2 cellular contexts compared by ENCODE assay signal in the genomic region with DNA sequence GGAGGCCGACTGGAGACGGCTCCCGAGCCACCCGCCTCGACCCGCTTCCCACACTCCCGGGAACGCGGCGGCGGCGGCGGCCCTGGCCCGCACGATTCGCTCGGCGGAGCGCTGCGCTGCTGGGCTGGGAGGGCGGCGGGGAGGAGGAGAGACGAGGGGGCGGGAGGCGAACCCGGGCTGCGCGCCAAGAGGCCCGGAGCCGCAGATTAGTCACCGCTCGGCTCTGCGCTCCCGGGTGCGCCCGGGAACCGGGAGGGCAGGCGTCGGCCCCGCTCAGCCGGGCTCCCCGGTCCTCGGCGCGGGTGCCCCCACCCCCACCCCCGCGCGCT.
TF ChIP-seq lines count a peak whose summit lies in the region.

No MANE protein-coding gene starts in this region.

TF ChIP-seq in IMR-90, 13 proteins besides CTCF, POLR2A, EP300 and RAD21:
- TF ChIP-seq BHLHE40 (IDR thresholded peaks at IDR 0.05; ENCODE audit: low read depth, low read length) = no peak
- peak; percentile 58; the same call in 1 of the 2 replicates for TF ChIP-seq MAZ (IDR thresholded peaks at IDR 0.05; ENCODE audit: borderline replicate concordance, low read depth, low read length)
- TF ChIP-seq CHD1 (IDR thresholded peaks at IDR 0.05; ENCODE audit: low read depth, low read length) = no peak
- TF ChIP-seq NFE2L2 (IDR thresholded peaks at IDR 0.05; ENCODE audit: low read depth, low read length) = no peak
- no peak for TF ChIP-seq RCOR1 (IDR thresholded peaks at IDR 0.05; ENCODE audit: insufficient replicate concordance, low read length)
- TF ChIP-seq MAFK (IDR thresholded peaks at IDR 0.05; ENCODE audit: low read depth, low read length) = no peak

TF ChIP-seq in K562, 482 proteins besides CTCF, POLR2A, EP300 and RAD21 (continues in another document):
- peak; percentile 50 for TF ChIP-seq RB1 (IDR thresholded peaks at IDR 0.05; ENCODE audit: low read depth)
- TF ChIP-seq, protein P1, sequence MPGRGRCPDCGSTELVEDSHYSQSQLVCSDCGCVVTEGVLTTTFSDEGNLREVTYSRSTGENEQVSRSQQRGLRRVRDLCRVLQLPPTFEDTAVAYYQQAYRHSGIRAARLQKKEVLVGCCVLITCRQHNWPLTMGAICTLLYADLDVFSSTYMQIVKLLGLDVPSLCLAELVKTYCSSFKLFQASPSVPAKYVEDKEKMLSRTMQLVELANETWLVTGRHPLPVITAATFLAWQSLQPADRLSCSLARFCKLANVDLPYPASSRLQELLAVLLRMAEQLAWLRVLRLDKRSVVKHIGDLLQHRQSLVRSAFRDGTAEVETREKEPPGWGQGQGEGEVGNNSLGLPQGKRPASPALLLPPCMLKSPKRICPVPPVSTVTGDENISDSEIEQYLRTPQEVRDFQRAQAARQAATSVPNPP (IDR thresholded peaks at IDR 0.05; ENCODE audit: borderline replicate concordance, insufficient read depth, insufficient read length) = no peak
- peak in 1 of 2 experiments; percentile 66 for TF ChIP-seq E2F6 (IDR thresholded peaks at IDR 0.05; ENCODE audit: borderline replicate concordance in 1 of 2, extremely low read depth in 1 of 2, insufficient read depth in 1 of 2, insufficient read length in 1 of 2, low read depth in 1 of 2, low read length in 1 of 2, poor library complexity in 1 of 2, severe bottlenecking in 1 of 2)
- no peak for TF ChIP-seq ZNF274 (IDR thresholded peaks at IDR 0.05; ENCODE audit: borderline replicate concordance, low read depth, low read length)
- peak; percentile 65 for TF ChIP-seq VEZF1 (CRISPR knock-in tag; IDR thresholded peaks at IDR 0.05)
- peak; percentile 90 for TF ChIP-seq FOSL1 (tag; conservative IDR thresholded peaks at IDR 0.05)
- TF ChIP-seq ZNF263 (CRISPR knock-in tag; IDR thresholded peaks at IDR 0.05; ENCODE audit: borderline replicate concordance) = 0 out of 2 replicates have a peak, but pooled peaks have one; percentile 11
- TF ChIP-seq MLLT1 (IDR thresholded peaks at IDR 0.05) = 0 out of 4 replicates have a peak, but pooled peaks of 1 of the 2 experiments have one; percentile 16
- TF ChIP-seq RBBP5 (IDR thresholded peaks at IDR 0.05; ENCODE audit: borderline replicate concordance, insufficient read depth, low read length, poor library complexity, severe bottlenecking) = no peak
- no peak for TF ChIP-seq NEUROD1 (IDR thresholded peaks at IDR 0.05; ENCODE audit: borderline replicate concordance, low read depth, low read length, partially characterized antibody)
- TF ChIP-seq RAD51 (IDR thresholded peaks at IDR 0.05; ENCODE audit: borderline replicate concordance, low read depth) = no peak
- peak; percentile 63 for TF ChIP-seq TAF1 (IDR thresholded peaks at IDR 0.05; ENCODE audit: control insufficient read depth, extremely low read depth, insufficient read depth, low read length, severe bottlenecking)
- no peak for TF ChIP-seq REST (CRISPR knock-in tag; IDR thresholded peaks at IDR 0.05; ENCODE audit: low read depth)
- TF ChIP-seq, protein P2, sequence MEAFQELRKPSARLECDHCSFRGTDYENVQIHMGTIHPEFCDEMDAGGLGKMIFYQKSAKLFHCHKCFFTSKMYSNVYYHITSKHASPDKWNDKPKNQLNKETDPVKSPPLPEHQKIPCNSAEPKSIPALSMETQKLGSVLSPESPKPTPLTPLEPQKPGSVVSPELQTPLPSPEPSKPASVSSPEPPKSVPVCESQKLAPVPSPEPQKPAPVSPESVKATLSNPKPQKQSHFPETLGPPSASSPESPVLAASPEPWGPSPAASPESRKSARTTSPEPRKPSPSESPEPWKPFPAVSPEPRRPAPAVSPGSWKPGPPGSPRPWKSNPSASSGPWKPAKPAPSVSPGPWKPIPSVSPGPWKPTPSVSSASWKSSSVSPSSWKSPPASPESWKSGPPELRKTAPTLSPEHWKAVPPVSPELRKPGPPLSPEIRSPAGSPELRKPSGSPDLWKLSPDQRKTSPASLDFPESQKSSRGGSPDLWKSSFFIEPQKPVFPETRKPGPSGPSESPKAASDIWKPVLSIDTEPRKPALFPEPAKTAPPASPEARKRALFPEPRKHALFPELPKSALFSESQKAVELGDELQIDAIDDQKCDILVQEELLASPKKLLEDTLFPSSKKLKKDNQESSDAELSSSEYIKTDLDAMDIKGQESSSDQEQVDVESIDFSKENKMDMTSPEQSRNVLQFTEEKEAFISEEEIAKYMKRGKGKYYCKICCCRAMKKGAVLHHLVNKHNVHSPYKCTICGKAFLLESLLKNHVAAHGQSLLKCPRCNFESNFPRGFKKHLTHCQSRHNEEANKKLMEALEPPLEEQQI (IDR thresholded peaks at IDR 0.05) = no peak
- TF ChIP-seq UBTF (IDR thresholded peaks at IDR 0.05; ENCODE audit: borderline replicate concordance in 1 of 2, low read depth in 2 of 2, low read length in 2 of 2) = peak; percentile 65 to 95; a peak in 3 of 4 replicates
- TF ChIP-seq ZBTB7A (IDR thresholded peaks at IDR 0.05; ENCODE audit: borderline replicate concordance, control insufficient read depth, low read depth, low read length) = no peak
- TF ChIP-seq TFAP4 (CRISPR knock-in tag; IDR thresholded peaks at IDR 0.05; ENCODE audit: borderline replicate concordance) = peak; percentile 55; the same call in 1 of the 2 replicates
- no peak for TF ChIP-seq ZNF121 (CRISPR knock-in tag; conservative IDR thresholded peaks at IDR 0.05)
- peak; percentile 19 for TF ChIP-seq BRD9 (IDR thresholded peaks at IDR 0.05; ENCODE audit: low read depth, partially characterized antibody)
- TF ChIP-seq SRF (CRISPR knock-in tag; IDR thresholded peaks at IDR 0.05) = peak in 1 of 2 experiments; percentile 33; a peak in 1 of 4 replicates
- TF ChIP-seq NFIC (IDR thresholded peaks at IDR 0.05) = peak; percentile 90
- no peak for TF ChIP-seq ZNF785 (CRISPR knock-in tag; IDR thresholded peaks at IDR 0.05)
- peak; percentile 88 for TF ChIP-seq CCNT2 (IDR thresholded peaks at IDR 0.05; ENCODE audit: borderline replicate concordance, extremely low read depth, insufficient read length, low read depth, low read length)
- peak; percentile 45 to 54; a peak in 3 of 4 replicates for TF ChIP-seq MAZ (CRISPR knock-in tag; conservative IDR thresholded peaks at IDR 0.05 in 1 of 2, IDR thresholded peaks at IDR 0.05 in 1 of 2)
- TF ChIP-seq POLR2AphosphoS5 (IDR thresholded peaks at IDR 0.05; ENCODE audit: control insufficient read depth, insufficient read depth, low read depth, low read length) = peak; percentile 33
- no peak for TF ChIP-seq FOXP1 (CRISPR knock-in tag; IDR thresholded peaks at IDR 0.05)
- no peak for TF ChIP-seq ZNF445 (CRISPR knock-in tag; IDR thresholded peaks at IDR 0.05; ENCODE audit: low read depth)
- TF ChIP-seq KAT7 (CRISPR knock-in tag; IDR thresholded peaks at IDR 0.05; ENCODE audit: borderline replicate concordance) = 0 out of 2 replicates have a peak, but pooled peaks have one; percentile 8
- no peak for TF ChIP-seq ZNF444 (CRISPR knock-in tag; IDR thresholded peaks at IDR 0.05)
- 0 out of 4 replicates have a peak, but pooled peaks of 1 of the 2 experiments have one; percentile 45 for TF ChIP-seq BCLAF1 (IDR thresholded peaks at IDR 0.05; ENCODE audit: borderline replicate concordance in 1 of 2, control insufficient read depth in 1 of 2, low read depth in 2 of 2, low read length in 1 of 2)
- no peak for TF ChIP-seq SREBF2 (CRISPR knock-in tag; IDR thresholded peaks at IDR 0.05)
- peak; percentile 76 for TF ChIP-seq EGR1 (conservative IDR thresholded peaks at IDR 0.05)
- TF ChIP-seq CREB1 (IDR thresholded peaks at IDR 0.05) = no peak
- 0 out of 2 replicates have a peak, but pooled peaks have one; percentile 38 for TF ChIP-seq CREB1 (CRISPR knock-in tag; IDR thresholded peaks at IDR 0.05)
